17 cellular contexts compared by ENCODE assay signal in genomic region chrX:119062750-119063374, GRCh38. TPM values are rescaled to one million over a fixed set of nuclear protein-coding genes. Genes with fewer than 3 reads are reported as not detected.
DNase-seq lines count a peak whose midpoint lies in the region; ATAC-seq and TF ChIP-seq lines count a peak whose summit lies in the region.
"Had no signal": no experiment of that assay in that cellular context is flagged by ENCODE, and none has a peak within 500 bp of the region (broad histone marks: within the 10 kb centered on the region; RNA-seq: fewer than 3 reads in every experiment).

No MANE protein-coding gene starts in this region.

- H3K4me1 ChIP-seq in GM23338 (ENCODE audit: insufficient read depth) = peaks cover 10% of the 10 kb centered on the region; the same call in 1 of the 2 replicates

- no peaks in the 10 kb centered on the region for H4K20me1 ChIP-seq in GM23338 (replicated peaks; ENCODE audit: insufficient read depth)

- no peaks in the 10 kb centered on the region for H3K36me3 ChIP-seq in GM23338 (ENCODE audit: insufficient read depth)
- H3K36me3 ChIP-seq: right atrium auricular region had no signal

- H3K9me3 Mint-ChIP-seq in GM23338 = no peaks in the 10 kb centered on the region; the same call in 2 of the 3 replicates
- H3K9me3 Mint-ChIP-seq: brain; natural killer cell treated with Interleukin-12 subunit alpha and Interleukin-12 subunit beta and Interleukin-15 and Interleukin-18, amount 100 ng/mL, for 72 hours had no signal

- peak; percentile 39 for DNase-seq in GM23338 (ENCODE audit: low spot score)
- DNase-seq in NCI-H2107 treated with DMSO at 0.1 percent for 48 hours (lab: John Stamatoyannopoulos, UW; ENCODE audit: unreplicated experiment) = peak; percentile 40
- DNase-seq in astrocyte of the hippocampus (ENCODE audit: low read depth, low spot score) = peak; percentile 10
- peak; percentile 59 for DNase-seq in left kidney (ENCODE audit: low read depth, low spot score)
- DNase-seq in head of caudate nucleus = no peak
- no peak for DNase-seq in Right ventricle myocardium inferior (ENCODE audit: missing footprints)
- no peak for DNase-seq in dermis blood vessel endothelial cell
- DNase-seq: activated gamma-delta T cell; NCI-H1092 treated with DMSO at 0.1 percent for 48 hours; NCI-H524; stimulated activated CD4-positive, alpha-beta T cell treated with anti-CD3 and anti-CD28 coated beads, Interleukin-1b, Interleukin-23, amount 100 ng/mL, for 48 hours; substantia nigra; T-helper 1 cell had no signal

- no peak overlapping the region for H3K27ac ChIP-seq in GM23338 (ENCODE audit: low read depth)
- H3K27ac ChIP-seq: right atrium auricular region had no signal

- no peak overlapping the region for H2AFZ ChIP-seq in GM23338

- no peaks in the 10 kb centered on the region for H3K27me3 ChIP-seq in GM23338 (ENCODE audit: insufficient read depth)
- H3K27me3 ChIP-seq: right atrium auricular region had no signal

- no peaks in the 10 kb centered on the region for H3K36me3 Mint-ChIP-seq in GM23338 (ENCODE audit: low read depth)
- H3K36me3 Mint-ChIP-seq: brain; natural killer cell treated with Interleukin-12 subunit alpha and Interleukin-12 subunit beta and Interleukin-15 and Interleukin-18, amount 100 ng/mL, for 72 hours had no signal

- H3F3A ChIP-seq in GM23338 (replicated peaks; ENCODE audit: low read depth) = no peaks in the 10 kb centered on the region

- no peaks in the 10 kb centered on the region for H3K9me2 ChIP-seq in GM23338 (ENCODE audit: insufficient read depth)

- H3K4me1 Mint-ChIP-seq in GM23338 = peaks cover 7% of the 10 kb centered on the region; the same call in 2 of the 3 replicates

- H3K27ac Mint-ChIP-seq in GM23338 = no peak overlapping the region
- H3K27ac Mint-ChIP-seq: natural killer cell treated with Interleukin-12 subunit alpha and Interleukin-12 subunit beta and Interleukin-15 and Interleukin-18, amount 100 ng/mL, for 72 hours had no signal

- H3K27me3 Mint-ChIP-seq in GM23338 (ENCODE audit: insufficient read depth, low read depth, poor library complexity) = no peaks in the 10 kb centered on the region

- H3K4me3 Mint-ChIP-seq in GM23338 = no peak overlapping the region
- H3K4me3 Mint-ChIP-seq: brain; natural killer cell treated with Interleukin-12 subunit alpha and Interleukin-12 subunit beta and Interleukin-15 and Interleukin-18, amount 100 ng/mL, for 72 hours had no signal

- H3K4me2 ChIP-seq in GM23338 = no peak overlapping the region

- intact Hi-C loops in head of caudate nucleus (cut with DNase I) = no loop called here
- intact Hi-C loops in Right ventricle myocardium inferior (cut with DNase I) = no loop called here

- H3K79me2 ChIP-seq in GM23338 (replicated peaks; ENCODE audit: insufficient read depth) = no peaks in the 10 kb centered on the region

- peak; percentile 75 for ATAC-seq in GM23338
- no peak for ATAC-seq in HG02610 (IDR thresholded peaks at IDR 0.05; ENCODE audit: unreplicated experiment)
- no peak for ATAC-seq in Right ventricle myocardium inferior

- no peak for TF ChIP-seq CTCF in GM23338 (conservative IDR thresholded peaks at IDR 0.05; ENCODE audit: low read depth in 2 of 2)

- H3K4me3 ChIP-seq in GM23338 = no peak overlapping the region
- H3K4me3 ChIP-seq: right atrium auricular region had no signal

TF ChIP-seq in GM23338, 12 proteins besides CTCF, POLR2A, EP300 and RAD21:
- TF ChIP-seq EZH2 (IDR thresholded peaks at IDR 0.05; ENCODE audit: low read depth, unreplicated experiment) = no peak
- TF ChIP-seq CREB1 (CRISPR knock-in tag; IDR thresholded peaks at IDR 0.05; ENCODE audit: low read depth) = no peak
- TF ChIP-seq STAT1 (IDR thresholded peaks at IDR 0.05; ENCODE audit: unreplicated experiment) = no peak
- TF ChIP-seq, protein P1, sequence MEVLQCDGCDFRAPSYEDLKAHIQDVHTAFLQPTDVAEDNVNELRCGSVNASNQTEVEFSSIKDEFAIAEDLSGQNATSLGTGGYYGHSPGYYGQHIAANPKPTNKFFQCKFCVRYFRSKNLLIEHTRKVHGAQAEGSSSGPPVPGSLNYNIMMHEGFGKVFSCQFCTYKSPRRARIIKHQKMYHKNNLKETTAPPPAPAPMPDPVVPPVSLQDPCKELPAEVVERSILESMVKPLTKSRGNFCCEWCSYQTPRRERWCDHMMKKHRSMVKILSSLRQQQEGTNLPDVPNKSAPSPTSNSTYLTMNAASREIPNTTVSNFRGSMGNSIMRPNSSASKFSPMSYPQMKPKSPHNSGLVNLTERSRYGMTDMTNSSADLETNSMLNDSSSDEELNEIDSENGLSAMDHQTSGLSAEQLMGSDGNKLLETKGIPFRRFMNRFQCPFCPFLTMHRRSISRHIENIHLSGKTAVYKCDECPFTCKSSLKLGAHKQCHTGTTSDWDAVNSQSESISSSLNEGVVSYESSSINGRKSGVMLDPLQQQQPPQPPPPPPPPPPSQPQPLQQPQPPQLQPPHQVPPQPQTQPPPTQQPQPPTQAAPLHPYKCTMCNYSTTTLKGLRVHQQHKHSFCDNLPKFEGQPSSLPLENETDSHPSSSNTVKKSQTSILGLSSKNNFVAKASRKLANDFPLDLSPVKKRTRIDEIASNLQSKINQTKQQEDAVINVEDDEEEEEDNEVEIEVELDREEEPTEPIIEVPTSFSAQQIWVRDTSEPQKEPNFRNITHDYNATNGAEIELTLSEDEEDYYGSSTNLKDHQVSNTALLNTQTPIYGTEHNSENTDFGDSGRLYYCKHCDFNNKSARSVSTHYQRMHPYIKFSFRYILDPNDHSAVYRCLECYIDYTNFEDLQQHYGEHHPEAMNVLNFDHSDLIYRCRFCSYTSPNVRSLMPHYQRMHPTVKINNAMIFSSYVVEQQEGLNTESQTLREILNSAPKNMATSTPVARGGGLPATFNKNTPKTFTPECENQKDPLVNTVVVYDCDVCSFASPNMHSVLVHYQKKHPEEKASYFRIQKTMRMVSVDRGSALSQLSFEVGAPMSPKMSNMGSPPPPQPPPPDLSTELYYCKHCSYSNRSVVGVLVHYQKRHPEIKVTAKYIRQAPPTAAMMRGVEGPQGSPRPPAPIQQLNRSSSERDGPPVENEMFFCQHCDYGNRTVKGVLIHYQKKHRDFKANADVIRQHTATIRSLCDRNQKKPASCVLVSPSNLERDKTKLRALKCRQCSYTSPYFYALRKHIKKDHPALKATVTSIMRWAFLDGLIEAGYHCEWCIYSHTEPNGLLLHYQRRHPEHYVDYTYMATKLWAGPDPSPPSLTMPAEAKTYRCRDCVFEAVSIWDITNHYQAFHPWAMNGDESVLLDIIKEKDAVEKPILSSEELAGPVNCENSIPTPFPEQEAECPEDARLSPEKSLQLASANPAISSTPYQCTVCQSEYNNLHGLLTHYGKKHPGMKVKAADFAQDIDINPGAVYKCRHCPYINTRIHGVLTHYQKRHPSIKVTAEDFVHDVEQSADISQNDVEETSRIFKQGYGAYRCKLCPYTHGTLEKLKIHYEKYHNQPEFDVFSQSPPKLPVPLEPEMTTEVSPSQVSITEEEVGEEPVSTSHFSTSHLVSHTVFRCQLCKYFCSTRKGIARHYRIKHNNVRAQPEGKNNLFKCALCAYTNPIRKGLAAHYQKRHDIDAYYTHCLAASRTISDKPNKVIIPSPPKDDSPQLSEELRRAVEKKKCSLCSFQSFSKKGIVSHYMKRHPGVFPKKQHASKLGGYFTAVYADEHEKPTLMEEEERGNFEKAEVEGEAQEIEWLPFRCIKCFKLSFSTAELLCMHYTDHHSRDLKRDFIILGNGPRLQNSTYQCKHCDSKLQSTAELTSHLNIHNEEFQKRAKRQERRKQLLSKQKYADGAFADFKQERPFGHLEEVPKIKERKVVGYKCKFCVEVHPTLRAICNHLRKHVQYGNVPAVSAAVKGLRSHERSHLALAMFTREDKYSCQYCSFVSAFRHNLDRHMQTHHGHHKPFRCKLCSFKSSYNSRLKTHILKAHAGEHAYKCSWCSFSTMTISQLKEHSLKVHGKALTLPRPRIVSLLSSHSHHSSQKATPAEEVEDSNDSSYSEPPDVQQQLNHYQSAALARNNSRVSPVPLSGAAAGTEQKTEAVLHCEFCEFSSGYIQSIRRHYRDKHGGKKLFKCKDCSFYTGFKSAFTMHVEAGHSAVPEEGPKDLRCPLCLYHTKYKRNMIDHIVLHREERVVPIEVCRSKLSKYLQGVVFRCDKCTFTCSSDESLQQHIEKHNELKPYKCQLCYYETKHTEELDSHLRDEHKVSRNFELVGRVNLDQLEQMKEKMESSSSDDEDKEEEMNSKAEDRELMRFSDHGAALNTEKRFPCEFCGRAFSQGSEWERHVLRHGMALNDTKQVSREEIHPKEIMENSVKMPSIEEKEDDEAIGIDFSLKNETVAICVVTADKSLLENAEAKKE (CRISPR knock-in tag; IDR thresholded peaks at IDR 0.05) = no peak
- no peak for TF ChIP-seq REST (IDR thresholded peaks at IDR 0.05; ENCODE audit: unreplicated experiment)
- TF ChIP-seq POLR2AphosphoS5 (IDR thresholded peaks at IDR 0.05; ENCODE audit: low read depth) = no peak
- no peak for TF ChIP-seq EZH2phosphoT487 (IDR thresholded peaks at IDR 0.05; ENCODE audit: unreplicated experiment)

RNA-seq across cellular contexts. Expression of gene CT47C1, which starts 9.9 kb away (rescaled TPM):
- total RNA-seq in GM23338 (2014; rRNA removed; shearing (Covaris generic)) = not detected in 2 replicates
- polyA plus RNA-seq in GM23338 (2016; fragmentation: Nextera tagmentation; extraction: Ambion mirVana) = not detected in 2 replicates
- not detected for total RNA-seq in Right ventricle myocardium inferior
- total RNA-seq in dermis blood vessel endothelial cell = not detected in 2 replicates
- total RNA-seq: natural killer cell treated with Interleukin-12 subunit alpha and Interleukin-12 subunit beta and Interleukin-15 and Interleukin-18, amount 100 ng/mL, for 72 hours; right atrium auricular region had no signal

Comparison
In these comparisons a context has a peak if more than half of its experiments do, and no peak if none do; other contexts are left out.
1. DNase-seq: peak in GM23338 (single experiment), NCI-H2107 treated with DMSO at 0.1 percent for 48 hours (single experiment), astrocyte of the hippocampus (single experiment) and left kidney (single experiment); none in head of caudate nucleus (0 of 42), Right ventricle myocardium inferior (single experiment) and dermis blood vessel endothelial cell (single experiment).